ENCODE assay signal across 12 cellular contexts in the genomic region with DNA sequence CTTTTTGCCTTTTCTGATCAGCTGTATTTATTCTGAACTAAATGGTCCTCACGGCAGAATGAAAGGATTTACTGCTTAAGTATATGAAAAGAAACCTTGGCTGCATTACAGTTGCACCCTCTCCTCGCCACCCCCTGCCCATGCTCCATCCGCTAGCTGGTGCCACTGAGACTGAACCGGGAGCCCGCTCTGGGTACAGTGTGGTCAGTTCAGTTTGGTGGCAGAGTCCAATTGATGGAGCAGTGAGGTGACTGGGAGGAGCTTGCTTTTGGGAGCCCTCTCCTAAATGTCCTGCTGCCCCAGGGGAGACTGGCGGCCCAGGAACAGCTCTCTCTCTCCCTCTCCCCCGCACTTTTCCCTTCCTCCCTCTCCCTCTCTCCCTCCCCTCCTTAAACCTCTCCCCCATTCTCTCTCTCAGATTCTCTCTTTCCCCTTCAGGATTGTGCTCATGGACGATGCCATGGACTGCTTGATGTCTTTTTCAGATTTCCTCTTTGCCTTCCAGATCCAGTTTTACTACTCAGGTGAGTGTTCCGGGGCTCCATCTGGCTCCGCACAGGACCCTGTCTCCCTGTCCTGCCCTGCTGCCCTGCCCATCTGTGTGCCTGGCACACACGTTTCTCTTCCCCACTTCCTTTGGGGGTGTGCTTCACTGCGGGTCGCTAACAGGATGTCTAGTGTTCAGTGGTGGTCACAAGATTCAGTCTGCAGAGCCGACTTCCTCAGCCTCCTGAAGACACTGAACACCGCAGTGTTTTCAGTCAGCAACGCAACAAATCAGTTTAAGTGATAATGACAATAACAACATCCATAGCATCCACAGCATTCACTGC. TPM values are rescaled to one million over a fixed set of nuclear protein-coding genes. Genes with fewer than 3 reads are reported as not detected.
A peak's percentile ranks its signal among the peaks of the same experiment; 100 is the strongest.
DNase-seq lines count a peak whose midpoint lies in the region; ATAC-seq and TF ChIP-seq lines count a peak whose summit lies in the region.
"Had no signal": no experiment of that assay in that cellular context is flagged by ENCODE, and none has a peak within 500 bp of the region (broad histone marks: within the 10 kb centered on the region; RNA-seq: fewer than 3 reads in every experiment).

No MANE protein-coding gene starts in this region.

- intact Hi-C loops in activated naive CD4-positive, alpha-beta T cell treated with anti-CD3 and anti-CD28 coated beads for 36 hours (cut with micrococcal nuclease): no loop called here
- intact Hi-C loops in activated CD4-positive, alpha-beta memory T cell treated with anti-CD3 and anti-CD28 coated beads for 36 hours (cut with micrococcal nuclease): no loop called here

- TF ChIP-seq CTCF in GM10248 (IDR thresholded peaks at IDR 0.05; ENCODE audit: control extremely low read depth, extremely low read depth, low read depth, missing control alignments) (no peak), GM10266 (IDR thresholded peaks at IDR 0.05; ENCODE audit: control insufficient read depth, insufficient read depth, low read depth, missing control alignments) (no peak)

- DNase-seq in activated naive CD4-positive, alpha-beta T cell treated with anti-CD3 and anti-CD28 coated beads for 36 hours: peak; percentile 31
- DNase-seq in activated naive CD4-positive, alpha-beta T cell treated with anti-CD3 and anti-CD28 coated beads, Interleukin-2, amount 50 U/mL, for 16 hours: no peak
- DNase-seq in activated CD4-positive, alpha-beta memory T cell treated with anti-CD3 and anti-CD28 coated beads for 36 hours: peak; percentile 25
- DNase-seq in foreskin melanocyte: peak; percentile 74
- DNase-seq in GOT3 (lab: John Stamatoyannopoulos, UW): no peak
- DNase-seq in GM10248 (ENCODE audit: extremely low spot score): no peak
- DNase-seq in GM10266 (ENCODE audit: extremely low spot score): no peak
- DNase-seq: adrenal gland, left colon, MG63, Right ventricle myocardium superior had no signal

- H3K27me3 Mint-ChIP-seq in activated naive CD4-positive, alpha-beta T cell treated with anti-CD3 and anti-CD28 coated beads for 36 hours (ENCODE audit: low read depth): no peaks in the 10 kb centered on the region
- H3K27me3 Mint-ChIP-seq in activated CD4-positive, alpha-beta memory T cell treated with anti-CD3 and anti-CD28 coated beads for 36 hours: no peaks in the 10 kb centered on the region

- no peak for ATAC-seq in HG02642 (IDR thresholded peaks at IDR 0.05; ENCODE audit: poor library complexity, unreplicated experiment)
- ATAC-seq: left colon had no signal

- H3K4me1 Mint-ChIP-seq in activated naive CD4-positive, alpha-beta T cell treated with anti-CD3 and anti-CD28 coated beads for 36 hours (ENCODE audit: low read depth): peaks cover 29% of the 10 kb centered on the region
- peaks cover 26% of the 10 kb centered on the region for H3K4me1 Mint-ChIP-seq in activated CD4-positive, alpha-beta memory T cell treated with anti-CD3 and anti-CD28 coated beads for 36 hours (ENCODE audit: low read depth)

- CTCF ChIA-PET in activated naive CD4-positive, alpha-beta T cell treated with anti-CD3 and anti-CD28 coated beads for 36 hours (lab: Charles Lee): interaction anchor here (0.6 to 3.5 kb wide), 10 partner anchors 8 to 271 kb away, joined by 3 to 38 read pairs (median 8); partner anchors contain the start of genes CSTPP1 and LRP4
- CTCF ChIA-PET in activated CD4-positive, alpha-beta memory T cell treated with anti-CD3 and anti-CD28 coated beads for 36 hours (lab: Charles Lee): interaction anchor here (0.6 to 3.9 kb wide), 9 partner anchors 8 to 274 kb away, joined by 3 to 44 read pairs (median 7); partner anchors contain the start of gene LRP4
- CTCF ChIA-PET in GM10248 (lab: Yijun Ruan, JAX): interaction anchor here (0.7 to 7.7 kb wide), 15 partner anchors 8 to 270 kb away, joined by 3 to 104 read pairs (median 9); partner anchors contain the start of gene LRP4

- no peaks in the 10 kb centered on the region for H3K36me3 Mint-ChIP-seq in activated naive CD4-positive, alpha-beta T cell treated with anti-CD3 and anti-CD28 coated beads for 36 hours (ENCODE audit: low read depth)
- no peaks in the 10 kb centered on the region for H3K36me3 Mint-ChIP-seq in activated CD4-positive, alpha-beta memory T cell treated with anti-CD3 and anti-CD28 coated beads for 36 hours

- POLR2A ChIA-PET in activated CD4-positive, alpha-beta memory T cell treated with anti-CD3 and anti-CD28 coated beads for 36 hours (lab: Charles Lee): interaction anchor here (1.1 kb wide), 1 partner anchor 17 kb away, joined by 3 read pairs; no protein-coding TSS in a partner anchor
- POLR2A ChIA-PET in GM10248 (lab: Yijun Ruan, JAX): interaction anchor here (0.9 kb wide), 1 partner anchor 17 kb away, joined by 5 read pairs; no protein-coding TSS in a partner anchor

- H3K4me3 Mint-ChIP-seq in activated naive CD4-positive, alpha-beta T cell treated with anti-CD3 and anti-CD28 coated beads for 36 hours: no peak overlapping the region
- H3K4me3 Mint-ChIP-seq in activated CD4-positive, alpha-beta memory T cell treated with anti-CD3 and anti-CD28 coated beads for 36 hours: no peak overlapping the region

- H3K9me3 Mint-ChIP-seq in activated naive CD4-positive, alpha-beta T cell treated with anti-CD3 and anti-CD28 coated beads for 36 hours: no peaks in the 10 kb centered on the region
- no peaks in the 10 kb centered on the region for H3K9me3 Mint-ChIP-seq in activated CD4-positive, alpha-beta memory T cell treated with anti-CD3 and anti-CD28 coated beads for 36 hours

- no peak overlapping the region for H3K27ac Mint-ChIP-seq in activated naive CD4-positive, alpha-beta T cell treated with anti-CD3 and anti-CD28 coated beads for 36 hours
- no peak overlapping the region for H3K27ac Mint-ChIP-seq in activated CD4-positive, alpha-beta memory T cell treated with anti-CD3 and anti-CD28 coated beads for 36 hours

RNA-seq across cellular contexts. Expression of gene ARFGAP2, which starts 21.7 kb away (rescaled TPM):
- total RNA-seq in activated naive CD4-positive, alpha-beta T cell treated with anti-CD3 and anti-CD28 coated beads for 36 hours: 10 to 100 TPM; 75.1 to 78.7 TPM
- 10 to 100 TPM; 66.5 to 66.6 TPM for total RNA-seq in activated CD4-positive, alpha-beta memory T cell treated with anti-CD3 and anti-CD28 coated beads for 36 hours

RNA-seq across cellular contexts. Expression of gene PACSIN3, which starts 31.3 kb away (rescaled TPM):
- total RNA-seq in activated naive CD4-positive, alpha-beta T cell treated with anti-CD3 and anti-CD28 coated beads for 36 hours: 1 to 10 TPM; 6.5 to 7.2 TPM
- total RNA-seq in activated CD4-positive, alpha-beta memory T cell treated with anti-CD3 and anti-CD28 coated beads for 36 hours: 1 to 10 TPM; 5.3 to 6.0 TPM

RNA-seq across cellular contexts. Expression of gene DDB2, which starts 59.8 kb away (rescaled TPM):
- total RNA-seq in activated naive CD4-positive, alpha-beta T cell treated with anti-CD3 and anti-CD28 coated beads for 36 hours: 100 to 1,000 TPM; 273 to 282 TPM
- total RNA-seq in activated CD4-positive, alpha-beta memory T cell treated with anti-CD3 and anti-CD28 coated beads for 36 hours: 100 to 1,000 TPM; 194 to 198 TPM

Comparison
In these comparisons a context has a peak if more than half of its experiments do, and no peak if none do; other contexts are left out.
1. DNase-seq: peak in activated naive CD4-positive, alpha-beta T cell treated with anti-CD3 and anti-CD28 coated beads for 36 hours (single experiment), activated CD4-positive, alpha-beta memory T cell treated with anti-CD3 and anti-CD28 coated beads for 36 hours (single experiment) and foreskin melanocyte (single experiment); none in activated naive CD4-positive, alpha-beta T cell treated with anti-CD3 and anti-CD28 coated beads, Interleukin-2, amount 50 U/mL, for 16 hours (single experiment), GOT3 (single experiment), GM10248 (single experiment) and GM10266 (single experiment).